Comparison of ENCODE assay signal across 16 cellular contexts in genomic region chr16:85637808-85638186, GRCh38. TPM values are rescaled to one million over a fixed set of nuclear protein-coding genes. Genes with fewer than 3 reads are reported as not detected.
DNase-seq lines count a peak whose midpoint lies in the region; ATAC-seq, FAIRE-seq and TF ChIP-seq lines count a peak whose summit lies in the region.
"Had no signal": no experiment of that assay in that cellular context is flagged by ENCODE, and none has a peak within 500 bp of the region (broad histone marks: within the 10 kb centered on the region; RNA-seq: fewer than 3 reads in every experiment).

No MANE protein-coding gene starts in this region.

- H3K9ac ChIP-seq in subcutaneous abdominal adipose tissue (ENCODE audit: low read length in 5 of 5) = peak overlapping the region in 1 of 5 donors; percentile 4

- H3K36me3 ChIP-seq in subcutaneous abdominal adipose tissue (ENCODE audit: control insufficient read depth in 5 of 5, insufficient read depth in 5 of 5, low read length in 5 of 5) (peaks cover 0 to 41% (median 21%) of the 10 kb centered on the region in 5 donors), esophagus squamous epithelium (peaks cover 0 to 40% (median 0%) of the 10 kb centered on the region in 3 donors), small intestine (ENCODE audit: control insufficient read depth in 2 of 2, insufficient read depth in 2 of 2, low read length in 2 of 2) (peaks cover 2 to 4% of the 10 kb centered on the region in 2 donors), gastroesophageal sphincter (peaks cover 0 to 42% of the 10 kb centered on the region in 2 donors)

- CTCF ChIA-PET in RWPE1 (lab: Yijun Ruan, JAX) = interaction anchor here (0.6 to 0.7 kb wide), 2 partner anchors 11 to 782 kb away, joined by 3 to 4 read pairs; no protein-coding TSS in a partner anchor

- intact Hi-C loops in right cardiac atrium (cut with DNase I) (no loop called here), esophagus squamous epithelium (cut with DNase I) (no loop called here)

- POLR2A ChIA-PET in RWPE1 (lab: Yijun Ruan, JAX; ENCODE audit: low non-redundant PET) = no interaction called here

- TF ChIP-seq CTCF in RWPE1 (conservative IDR thresholded peaks at IDR 0.05; ENCODE audit: low read depth) (no peak), esophagus squamous epithelium (IDR thresholded peaks at IDR 0.05) (no peak), gastroesophageal sphincter (IDR thresholded peaks at IDR 0.05) (no peak)

- 77% methylated on average over 19 of the region's 19 CpGs for WGBS in right cardiac atrium
- 80 to 94% methylated on average over 3 to 4 of the region's 19 CpGs for WGBS in esophagus squamous epithelium, 2 donors
- WGBS in small intestine, 3 donors = 86 to 90% (median 89%) methylated on average over 19 of the region's 19 CpGs
- WGBS in gastroesophageal sphincter (ENCODE audit: low coverage in 1 of 2), 2 donors = 100% methylated on average over 2 of the region's 19 CpGs

- H3K27me3 ChIP-seq in right cardiac atrium (ENCODE audit: control insufficient read depth, insufficient read depth) (no peaks in the 10 kb centered on the region), subcutaneous abdominal adipose tissue (ENCODE audit: control insufficient read depth in 5 of 5, insufficient read depth in 4 of 5, low read length in 5 of 5) (no peaks in the 10 kb centered on the region), esophagus squamous epithelium (no peaks in the 10 kb centered on the region), small intestine (ENCODE audit: control insufficient read depth in 2 of 2, insufficient read depth in 2 of 2, low read length in 2 of 2) (no peaks in the 10 kb centered on the region), gastroesophageal sphincter (no peaks in the 10 kb centered on the region)
- H3K27me3 ChIP-seq: spleen had no signal

- TF ChIP-seq POLR2A in esophagus squamous epithelium (IDR thresholded peaks at IDR 0.05) (no peak), gastroesophageal sphincter (IDR thresholded peaks at IDR 0.05) (no peak)

- H3K4me1 ChIP-seq in right cardiac atrium (ENCODE audit: control insufficient read depth, insufficient read depth, low read length) (peaks cover 3% of the 10 kb centered on the region), subcutaneous abdominal adipose tissue (ENCODE audit: control insufficient read depth in 5 of 5, insufficient read depth in 5 of 5, low read length in 5 of 5) (peaks cover 2 to 87% (median 79%) of the 10 kb centered on the region in 5 donors), esophagus squamous epithelium (peaks cover 50 to 82% (median 52%) of the 10 kb centered on the region in 3 donors), small intestine (ENCODE audit: control insufficient read depth in 2 of 2, insufficient read depth in 1 of 2, low read depth in 1 of 2, low read length in 1 of 2) (no peaks in the 10 kb centered on the region), gastroesophageal sphincter (peaks cover 0 to 37% (median 0%) of the 10 kb centered on the region in 3 donors)

- H3K27ac ChIP-seq in RWPE1 (peak overlapping the region; percentile 88), right cardiac atrium (ENCODE audit: low read length) (peak overlapping the region; percentile 10), subcutaneous abdominal adipose tissue (ENCODE audit: low read depth, low read length) (peak overlapping the region; percentile 50), esophagus squamous epithelium (no peak overlapping the region), small intestine (ENCODE audit: low read depth in 1 of 2, low read length in 1 of 2) (no peak overlapping the region), gastroesophageal sphincter (no peak overlapping the region)
- H3K27ac ChIP-seq: spleen had no signal

- no peak for TF ChIP-seq EP300 in gastroesophageal sphincter (IDR thresholded peaks at IDR 0.05)

- FAIRE-seq in small intestine (lab: Jason Lieb, UNC) = no peak
- FAIRE-seq: GM12878 had no signal

- no peaks in the 10 kb centered on the region for H3K9me3 ChIP-seq in right cardiac atrium (ENCODE audit: control insufficient read depth, low read length)
- H3K9me3 ChIP-seq in subcutaneous abdominal adipose tissue (ENCODE audit: control insufficient read depth in 5 of 5, low read length in 5 of 5) = no peaks in the 10 kb centered on the region
- no peaks in the 10 kb centered on the region for H3K9me3 ChIP-seq in esophagus squamous epithelium
- no peaks in the 10 kb centered on the region for H3K9me3 ChIP-seq in small intestine (ENCODE audit: control insufficient read depth, low read depth)
- no peaks in the 10 kb centered on the region for H3K9me3 ChIP-seq in gastroesophageal sphincter
- H3K9me3 ChIP-seq: spleen had no signal

- H3K4me3 ChIP-seq in right cardiac atrium (ENCODE audit: low read length) (no peak overlapping the region), subcutaneous abdominal adipose tissue (ENCODE audit: low read depth in 1 of 5, low read length in 5 of 5) (no peak overlapping the region), esophagus squamous epithelium (no peak overlapping the region), small intestine (ENCODE audit: low read depth in 1 of 2, low read length in 2 of 2) (no peak overlapping the region), gastroesophageal sphincter (no peak overlapping the region)
- H3K4me3 ChIP-seq: GM12878, spleen had no signal

- peak; percentile 25 for DNase-seq in NCI-H2196 (lab: John Stamatoyannopoulos, UW; ENCODE audit: unreplicated experiment)
- DNase-seq in NCI-H2196 treated with DMSO at 0.1 percent for 48 hours (lab: John Stamatoyannopoulos, UW; ENCODE audit: unreplicated experiment) = no peak
- DNase-seq in RWPE1 (ENCODE audit: low spot score) = no peak
- DNase-seq in right cardiac atrium = peak in 2 of 3 donors; percentile 80 to 83
- DNase-seq in esophagus squamous epithelium (lab: John Stamatoyannopoulos, UW) = no peak
- no peak for DNase-seq in small intestine
- DNase-seq: activated CD4-positive, alpha-beta T cell treated with anti-CD3 and anti-CD28 coated beads, Interleukin-2, amount 50 U/mL, for 48 hours; aorta; effector CD4-positive, alpha-beta T cell; KBM-7; NCI-H2029; spleen; T1000 had no signal

- ATAC-seq in right cardiac atrium (peak; percentile 44 to 61), gastroesophageal sphincter (no peak)
- ATAC-seq: GM12878 had no signal

RNA-seq across cellular contexts. Expression of gene GSE1, which starts 24.7 kb away (rescaled TPM):
- total RNA-seq in right cardiac atrium = 10 to 100 TPM; 70.8 to 99.8 (median 92.5) TPM
- polyA plus RNA-seq in right cardiac atrium = 40.3 TPM
- total RNA-seq in esophagus squamous epithelium = 10 to 100 TPM; 24.6 to 33.6 (median 28.9) TPM
- polyA plus RNA-seq in small intestine = 10 to 100 TPM in 1 of 3 donors, 1 to 10 TPM in 2; 9.2 to 25.6 (median 9.8) TPM
- 10 to 100 TPM; 23.4 to 65.5 (median 52.5) TPM for total RNA-seq in gastroesophageal sphincter

RNA-seq across cellular contexts. Expression of gene GINS2, which starts 51.0 kb away (rescaled TPM):
- total RNA-seq in right cardiac atrium (1 to 10 TPM in 1 of 4 donors, under 1 TPM in 3; 0.33 to 1.1 (median 0.40) TPM), esophagus squamous epithelium (10 to 100 TPM in 1 of 4 donors, 1 to 10 TPM in 3; 2.5 to 12.6 (median 6.7) TPM), gastroesophageal sphincter (1 to 10 TPM in 1 of 4 donors, under 1 TPM in 3; 0.15 to 1.4 (median 0.66) TPM)
- polyA plus RNA-seq in right cardiac atrium (0.23 TPM), small intestine (10 to 100 TPM in 1 of 3 donors, 1 to 10 TPM in 2; 2.0 to 11.2 (median 3.2) TPM)

Comparison
In these comparisons a context has a peak if more than half of its experiments do, and no peak if none do; other contexts are left out.
1. DNase-seq: peak in NCI-H2196 (single experiment) and right cardiac atrium (2 of 3); none in NCI-H2196 treated with DMSO at 0.1 percent for 48 hours (single experiment), RWPE1 (single experiment), esophagus squamous epithelium (single experiment) and small intestine (single experiment).
2. H3K27ac ChIP-seq: peak in RWPE1 (single experiment), right cardiac atrium (single experiment) and subcutaneous abdominal adipose tissue (single experiment); none in esophagus squamous epithelium (0 of 4), small intestine (0 of 2) and gastroesophageal sphincter (0 of 4).